18 cellular contexts compared by ENCODE assay signal in genomic region chr20:61909821-61910220, GRCh38.
DNase-seq lines count a peak whose midpoint lies in the region; ATAC-seq, FAIRE-seq and TF ChIP-seq lines count a peak whose summit lies in the region.
"Had no signal": no experiment of that assay in that cellular context is flagged by ENCODE, and none has a peak within 500 bp of the region (broad histone marks: within the 10 kb centered on the region; RNA-seq: fewer than 3 reads in every experiment).

No MANE protein-coding gene starts in this region.

- H3K4me3 Mint-ChIP-seq in glutamatergic neuron (ENCODE audit: unreplicated experiment) = peak overlapping the region; percentile 20
- H3K4me3 Mint-ChIP-seq: CD4-positive, alpha-beta memory T cell; HFFc6 had no signal

- no peak for ATAC-seq in left ventricle myocardium superior

- no peak overlapping the region for H3K27ac Mint-ChIP-seq in glutamatergic neuron (ENCODE audit: unreplicated experiment)
- H3K27ac Mint-ChIP-seq: CD4-positive, alpha-beta memory T cell; HFFc6 had no signal

- peaks cover 4% of the 10 kb centered on the region for H3K9me3 ChIP-seq in WERI-Rb-1 (ENCODE audit: severe bottlenecking)
- H3K9me3 ChIP-seq: HAP-1 had no signal

- H3K36me3 Mint-ChIP-seq in glutamatergic neuron (ENCODE audit: unreplicated experiment) = peaks cover 6% of the 10 kb centered on the region
- H3K36me3 Mint-ChIP-seq: CD4-positive, alpha-beta memory T cell had no signal

- no peak overlapping the region for H3K27ac ChIP-seq in WERI-Rb-1

- intact Hi-C loops in left ventricle myocardium superior (cut with micrococcal nuclease) (no loop called here), cardiac septum (cut with DNase I) (no loop called here)

- H3K9me3 Mint-ChIP-seq in glutamatergic neuron (ENCODE audit: unreplicated experiment) = no peaks in the 10 kb centered on the region

- FAIRE-seq in urothelium cell line (lab: Jason Lieb, UNC) = peak; percentile 72
- FAIRE-seq: GM18507, H54 had no signal

- peaks cover 2% of the 10 kb centered on the region for H3K27me3 Mint-ChIP-seq in glutamatergic neuron (ENCODE audit: unreplicated experiment)

- H3K4me3 ChIP-seq in WERI-Rb-1 (ENCODE audit: low read depth, low read length) = no peak overlapping the region
- H3K4me3 ChIP-seq: HAP-1 had no signal

- no peaks in the 10 kb centered on the region for H3K4me1 Mint-ChIP-seq in glutamatergic neuron (ENCODE audit: low read depth, unreplicated experiment)
- H3K4me1 Mint-ChIP-seq: CD4-positive, alpha-beta memory T cell had no signal

- peak; percentile 11 for DNase-seq in left ventricle myocardium superior
- DNase-seq in cardiac septum (ENCODE audit: low spot score) = no peak
- DNase-seq in glutamatergic neuron = peak; percentile 2
- DNase-seq in urothelium cell line (ENCODE audit: low spot score) = no peak
- no peak for DNase-seq in WERI-Rb-1
- no peak for DNase-seq in NOMO-1 treated with DMSO at 0.1 percent for 48 hours (lab: John Stamatoyannopoulos, UW; ENCODE audit: unreplicated experiment)
- DNase-seq: C1 segment of cervical spinal cord; Calu3; CD4-positive, alpha-beta memory T cell; COR-L47; DMS53; DMS79 treated with DMSO at 0.1 percent for 48 hours; GF-D8; GOT3; HFFc6 had no signal

- H3K36me3 ChIP-seq in WERI-Rb-1 = no peaks in the 10 kb centered on the region
- H3K36me3 ChIP-seq: HAP-1 had no signal

- TF ChIP-seq CTCF in glutamatergic neuron (IDR thresholded peaks at IDR 0.05; ENCODE audit: partially characterized antibody, unreplicated experiment) (no peak), WERI-Rb-1 (IDR thresholded peaks at IDR 0.05; ENCODE audit: low read depth, low read length) (no peak)

- peaks cover 14% of the 10 kb centered on the region for H3K27me3 ChIP-seq in WERI-Rb-1 (ENCODE audit: insufficient read depth, low read depth, severe bottlenecking)

Comparison
In these comparisons a context has a peak if more than half of its experiments do, and no peak if none do; other contexts are left out.
1. DNase-seq: peak in left ventricle myocardium superior (single experiment) and glutamatergic neuron (single experiment); none in cardiac septum (single experiment), urothelium cell line (single experiment), WERI-Rb-1 (single experiment) and NOMO-1 treated with DMSO at 0.1 percent for 48 hours (single experiment).